1 cellular context compared by ENCODE assay signal in the genomic region with DNA sequence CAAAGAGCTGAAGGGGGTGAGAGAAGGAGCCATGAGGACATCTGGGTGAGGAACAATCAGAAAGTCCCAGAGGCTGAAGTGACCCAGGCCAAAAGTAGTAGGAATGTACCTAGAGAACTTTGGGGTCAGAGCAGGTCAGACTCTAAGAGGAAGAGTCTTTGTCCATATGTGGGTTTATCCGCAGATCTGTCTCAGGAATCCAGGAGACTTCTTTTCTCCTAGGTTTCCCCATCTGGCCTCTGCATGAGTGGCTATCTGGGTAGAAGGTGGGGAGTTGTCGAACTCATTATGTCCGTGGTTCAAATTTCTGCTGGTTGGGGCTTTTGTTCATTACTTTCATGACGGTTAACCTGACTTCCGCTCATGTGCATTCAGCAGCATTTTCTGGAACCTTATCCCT.
TF ChIP-seq lines count a peak whose summit lies in the region.

No MANE protein-coding gene starts in this region.

TF ChIP-seq in SK-N-SH, 30 proteins besides CTCF, POLR2A, EP300 and RAD21 (continued from another document):
- TF ChIP-seq, protein P1, sequence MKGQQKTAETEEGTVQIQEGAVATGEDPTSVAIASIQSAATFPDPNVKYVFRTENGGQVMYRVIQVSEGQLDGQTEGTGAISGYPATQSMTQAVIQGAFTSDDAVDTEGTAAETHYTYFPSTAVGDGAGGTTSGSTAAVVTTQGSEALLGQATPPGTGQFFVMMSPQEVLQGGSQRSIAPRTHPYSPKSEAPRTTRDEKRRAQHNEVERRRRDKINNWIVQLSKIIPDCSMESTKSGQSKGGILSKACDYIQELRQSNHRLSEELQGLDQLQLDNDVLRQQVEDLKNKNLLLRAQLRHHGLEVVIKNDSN (IDR thresholded peaks at IDR 0.05; ENCODE audit: borderline replicate concordance, low read depth) = no peak
- TF ChIP-seq FOXM1 (IDR thresholded peaks at IDR 0.05; ENCODE audit: low read depth) (no peak), NRF1 (IDR thresholded peaks at IDR 0.05; ENCODE audit: low read depth, low read length) (no peak), GATA2 (CRISPR knock-in tag; IDR thresholded peaks at IDR 0.05) (no peak), FOSL2 (IDR thresholded peaks at IDR 0.05; ENCODE audit: borderline replicate concordance, low read depth) (no peak), CHD2 (IDR thresholded peaks at IDR 0.05; ENCODE audit: low read length, partially characterized antibody) (no peak)
- TF ChIP-seq, protein P2, sequence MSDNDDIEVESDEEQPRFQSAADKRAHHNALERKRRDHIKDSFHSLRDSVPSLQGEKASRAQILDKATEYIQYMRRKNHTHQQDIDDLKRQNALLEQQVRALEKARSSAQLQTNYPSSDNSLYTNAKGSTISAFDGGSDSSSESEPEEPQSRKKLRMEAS (IDR thresholded peaks at IDR 0.05; ENCODE audit: low read depth) = no peak
TF ChIP-seq in SK-N-SH: peak in this region for 0.
